Comparison of ENCODE assay signal across 8 cellular contexts in genomic region chr20:41738584-41739193, GRCh38.
DNase-seq lines count a peak whose midpoint lies in the region; ATAC-seq and TF ChIP-seq lines count a peak whose summit lies in the region.

No MANE protein-coding gene starts in this region.

- peaks cover 14% of the 10 kb centered on the region for H3K27me3 ChIP-seq in DND-41 (ENCODE audit: insufficient read depth, low read length, poor library complexity)
- no peaks in the 10 kb centered on the region for H3K27me3 ChIP-seq in parathyroid adenoma (ENCODE audit: control insufficient read depth, insufficient read depth, low read length)

- no peak overlapping the region for H3K27ac ChIP-seq in DND-41 (ENCODE audit: low read length)
- peak overlapping the region; percentile 83 for H3K27ac ChIP-seq in parathyroid adenoma

- H3K4me2 ChIP-seq in DND-41 (ENCODE audit: insufficient read depth, low read length), result no peak overlapping the region
- H3K4me2 ChIP-seq in parathyroid adenoma (ENCODE audit: low read length), result no peak overlapping the region

- peak; percentile 57 for DNase-seq in DND-41
- DNase-seq in NCI-H524 treated with DMSO at 0.1 percent for 48 hours (lab: John Stamatoyannopoulos, UW), result peak; percentile 26
- peak; percentile 29 for DNase-seq in activated T-cell treated with anti-CD3 and anti-CD28 coated beads, Interleukin-2, amount 50 U/mL, for 1 hour
- DNase-seq in germinal center (ENCODE audit: low spot score), result peak; percentile 32
- DNase-seq in NK-92 treated with Interleukin-12 subunit alpha and Interleukin-12 subunit beta, amount 100 ng/mL, for 24 hours (lab: John Stamatoyannopoulos, UW), result no peak

- no peaks in the 10 kb centered on the region for H3K4me1 ChIP-seq in DND-41 (ENCODE audit: insufficient read depth, low read length)
- H3K4me1 ChIP-seq in parathyroid adenoma, result peaks cover 15% of the 10 kb centered on the region

- no peak overlapping the region for H3K4me3 ChIP-seq in DND-41 (ENCODE audit: low read depth in 1 of 2, low read length in 2 of 2)
- no peak overlapping the region for H3K4me3 ChIP-seq in parathyroid adenoma (ENCODE audit: low read depth, low read length)

- H3K9me3 ChIP-seq in DND-41 (ENCODE audit: insufficient read depth, low read length, severe bottlenecking), result no peaks in the 10 kb centered on the region
- H3K9me3 ChIP-seq in parathyroid adenoma (ENCODE audit: control insufficient read depth, low read length), result no peaks in the 10 kb centered on the region

- H2AFZ ChIP-seq in DND-41 (ENCODE audit: low read depth, low read length), result no peak overlapping the region
- peak overlapping the region; percentile 44 for H2AFZ ChIP-seq in parathyroid adenoma

- no peaks in the 10 kb centered on the region for H3K79me2 ChIP-seq in DND-41 (ENCODE audit: insufficient read depth, low read length)
- no peaks in the 10 kb centered on the region for H3K79me2 ChIP-seq in parathyroid adenoma

- peak; percentile 77 for ATAC-seq in DND-41 (ENCODE audit: insufficient read depth, low read depth)
- peak; percentile 62 for ATAC-seq in HG02642 (IDR thresholded peaks at IDR 0.05; ENCODE audit: poor library complexity, unreplicated experiment)
- no peak for ATAC-seq in HG02623 (IDR thresholded peaks at IDR 0.05; ENCODE audit: unreplicated experiment)

- H3K36me3 ChIP-seq in DND-41 (ENCODE audit: insufficient read depth, low read length), result no peaks in the 10 kb centered on the region
- no peaks in the 10 kb centered on the region for H3K36me3 ChIP-seq in parathyroid adenoma (ENCODE audit: control insufficient read depth, insufficient read depth, low read length)

- peak; percentile 87 for TF ChIP-seq CTCF in DND-41 (IDR thresholded peaks at IDR 0.05; ENCODE audit: borderline replicate concordance, extremely low read depth, low read length, poor library complexity, severe bottlenecking)
- peak; percentile 97 for TF ChIP-seq CTCF in parathyroid adenoma (IDR thresholded peaks at IDR 0.05)

- no peaks in the 10 kb centered on the region for H4K20me1 ChIP-seq in DND-41 (ENCODE audit: insufficient read depth, low read length)

- H3K9ac ChIP-seq in DND-41 (ENCODE audit: low read depth, low read length), result no peak overlapping the region
- no peak overlapping the region for H3K9ac ChIP-seq in parathyroid adenoma
